Comparison of ENCODE assay signal across 8 cellular contexts in genomic region chr10:5623081-5623748, GRCh38. TPM values are rescaled to one million over a fixed set of nuclear protein-coding genes. Genes with fewer than 3 reads are reported as not detected.
DNase-seq lines count a peak whose midpoint lies in the region; ATAC-seq, FAIRE-seq and TF ChIP-seq lines count a peak whose summit lies in the region.

No MANE protein-coding gene starts in this region.

- H3K36me3 Mint-ChIP-seq in nephron (ENCODE audit: low read depth) = no peaks in the 10 kb centered on the region

- H3K27me3 ChIP-seq in Panc1 (ENCODE audit: control insufficient read depth, insufficient read depth, low read length) (no peaks in the 10 kb centered on the region), fibroblast of lung (ENCODE audit: control insufficient read depth, insufficient read depth, low read length) (no peaks in the 10 kb centered on the region)

- DNase-seq in DMS79 (lab: John Stamatoyannopoulos, UW) (peak; percentile 72), HTR-8/SVneo (ENCODE audit: insufficient read length, low spot score) (peak; percentile 78), Panc1 (ENCODE audit: low read depth, low spot score) (no peak), fibroblast of lung (ENCODE audit: low read depth in 2 of 2) (peak; percentile 73 to 77)
- DNase-seq in activated T-cell treated with anti-CD3 and anti-CD28 coated beads, Interleukin-2, amount 50 U/mL, for 48 hours = peak; percentile 92
- peak; percentile 34 to 78 (median 67) for DNase-seq in stimulated activated naive CD4-positive, alpha-beta T cell (lab: John Stamatoyannopoulos, UW)

- no peaks in the 10 kb centered on the region for H4K20me1 ChIP-seq in fibroblast of lung (ENCODE audit: control insufficient read depth, extremely low read depth, insufficient read depth, low read length)

- no peaks in the 10 kb centered on the region for H3K4me1 ChIP-seq in Panc1 (ENCODE audit: control insufficient read depth, insufficient read depth, low read length)
- H3K4me1 ChIP-seq in fibroblast of lung (ENCODE audit: control insufficient read depth, extremely low read depth, insufficient read depth, low read length) = peaks cover 6% of the 10 kb centered on the region

- H3K4me3 ChIP-seq in Panc1 (ENCODE audit: low read depth in 2 of 2, low read length in 2 of 2) = no peak overlapping the region
- H3K4me3 ChIP-seq in fibroblast of lung (replicated peaks in 1 of 4; ENCODE audit: control extremely low read depth in 1 of 4, insufficient read depth in 1 of 4, low read depth in 3 of 4, low read length in 4 of 4) = no peak overlapping the region

- CTCF ChIA-PET in Panc1 (lab: Charles Lee) = interaction anchor here (0.6 to 1.6 kb wide), 6 partner anchors 46 to 302 kb away, joined by 3 to 11 read pairs (median 3); no protein-coding TSS in a partner anchor

- H3K36me3 ChIP-seq in Panc1 (ENCODE audit: control insufficient read depth, insufficient read depth, low read length) = no peaks in the 10 kb centered on the region
- no peaks in the 10 kb centered on the region for H3K36me3 ChIP-seq in fibroblast of lung (ENCODE audit: control insufficient read depth, insufficient read depth, low read length)

- H3K9me3 ChIP-seq in Panc1 (ENCODE audit: control insufficient read depth, insufficient read depth, low read depth, low read length) (no peaks in the 10 kb centered on the region), fibroblast of lung (ENCODE audit: control insufficient read depth, insufficient read depth, low read depth, low read length) (no peaks in the 10 kb centered on the region)

- H3K4me3 Mint-ChIP-seq in nephron = no peak overlapping the region

- peak overlapping the region in 2 of 3 experiments; percentile 74 to 89 for H3K27ac Mint-ChIP-seq in nephron

- H3K27ac ChIP-seq in Panc1 (ENCODE audit: low read length) (no peak overlapping the region), fibroblast of lung (ENCODE audit: insufficient read depth, low read length) (no peak overlapping the region)

- TF ChIP-seq CTCF in Panc1 (IDR thresholded peaks at IDR 0.05) (peak; percentile 88), fibroblast of lung (conservative IDR thresholded peaks at IDR 0.05 in 1 of 2, IDR thresholded peaks at IDR 0.05 in 1 of 2; ENCODE audit: low read depth in 1 of 2, low read length in 2 of 2) (peak; percentile 82 to 88), nephron (IDR thresholded peaks at IDR 0.05; ENCODE audit: unreplicated experiment in 3 of 3) (peak; percentile 88 to 94 (median 93))

- POLR2A ChIA-PET in Panc1 (lab: Charles Lee) = interaction anchor here (0.7 kb wide), 1 partner anchor 176 kb away, joined by 3 read pairs; no protein-coding TSS in a partner anchor

- no peaks in the 10 kb centered on the region for H3K79me2 ChIP-seq in fibroblast of lung (ENCODE audit: control insufficient read depth, insufficient read depth, low read length)

- intact Hi-C loops in Panc1 (cut with micrococcal nuclease; ENCODE audit: unreplicated experiment) = loop anchor here (2.0 kb wide), 1 partner anchor 180 kb away; no protein-coding TSS in a partner anchor

- H3K4me2 ChIP-seq in fibroblast of lung (ENCODE audit: extremely low read depth, insufficient read depth, low read length) = no peak overlapping the region

- H3K27me3 Mint-ChIP-seq in nephron (ENCODE audit: low read depth) = peaks cover 8% of the 10 kb centered on the region

- H3K9ac ChIP-seq in fibroblast of lung (ENCODE audit: insufficient read depth, low read length) = no peak overlapping the region

- H3K4me1 Mint-ChIP-seq in nephron = peaks cover 57% of the 10 kb centered on the region

- H2AFZ ChIP-seq in fibroblast of lung (ENCODE audit: low read length) = peak overlapping the region; percentile 38

- H3K9me3 Mint-ChIP-seq in nephron = no peaks in the 10 kb centered on the region

- BruUV-seq in Panc1 (replicated peaks; lab: Mats Ljungman, UMichigan) = no TSS peak

- in situ Hi-C loops in Panc1 (cut with HindIII; ENCODE audit: low pct_unique_long_range_greater_than_20kb, low sequenced_read_pairs) = no loop called here

- ATAC-seq in GM21515 (IDR thresholded peaks at IDR 0.05; ENCODE audit: unreplicated experiment) = peak; percentile 94
- peak; percentile 98 for ATAC-seq in Panc1

- peak; percentile 57 for FAIRE-seq in HTR-8/SVneo (lab: Jason Lieb, UNC)

RNA-seq across cellular contexts. Expression of gene ASB13, which starts 43.2 kb away (rescaled TPM):
- total RNA-seq in Panc1 (2021; ENCODE audit: unreplicated experiment) = 18.4 TPM
- polyA plus RNA-seq in Panc1 (2012; ENCODE audit: insufficient read length) = 20.6 TPM
- 9.8 and 15.4 TPM in 2 replicates for total RNA-seq in fibroblast of lung
- 5.4 and 7.3 TPM in 2 replicates for polyA plus RNA-seq in fibroblast of lung
- 7.0 and 10.3 TPM in 2 replicates for polyA plus RNA-seq in fibroblast of lung (2012)
- 10.6 and 14.1 TPM in 2 replicates for polyA minus RNA-seq in fibroblast of lung (ENCODE audit: low replicate concordance)
